Comparison of ENCODE assay signal across 11 cellular contexts in genomic region chr1:228275154-228275434, GRCh38.
DNase-seq lines count a peak whose midpoint lies in the region; ATAC-seq lines count a peak whose summit lies in the region.
"Had no signal": no experiment of that assay in that cellular context is flagged by ENCODE, and none has a peak within 500 bp of the region (broad histone marks: within the 10 kb centered on the region; RNA-seq: fewer than 3 reads in every experiment).

No MANE protein-coding gene starts in this region.

- no peaks in the 10 kb centered on the region for H3K36me3 Mint-ChIP-seq in stimulated activated naive CD8-positive, alpha-beta T cell treated with anti-CD3 and anti-CD28 coated beads, Interleukin-15, Interleukin-2, amounts not matched to agents 100 ng/mL and 50 ng/mL, for 24 hours (ENCODE audit: low read depth)
- no peaks in the 10 kb centered on the region for H3K36me3 Mint-ChIP-seq in dendritic cell treated with granulocyte-macrophage colony-stimulating factor and Interleukin-4, amounts not matched to agents 40 ng/mL and 50 ng/mL, for 4 days (ENCODE audit: low read depth)
- H3K36me3 Mint-ChIP-seq in naive B cell = no peaks in the 10 kb centered on the region

- intact Hi-C loops in dendritic cell treated with granulocyte-macrophage colony-stimulating factor and Interleukin-4, amounts not matched to agents 40 ng/mL and 50 ng/mL, for 4 days (cut with micrococcal nuclease) = no loop called here

- no peak overlapping the region for H3K27ac Mint-ChIP-seq in stimulated activated naive CD8-positive, alpha-beta T cell treated with anti-CD3 and anti-CD28 coated beads, Interleukin-15, Interleukin-2, amounts not matched to agents 100 ng/mL and 50 ng/mL, for 24 hours
- H3K27ac Mint-ChIP-seq in dendritic cell treated with granulocyte-macrophage colony-stimulating factor and Interleukin-4, amounts not matched to agents 40 ng/mL and 50 ng/mL, for 4 days = peak overlapping the region; percentile 61
- H3K27ac Mint-ChIP-seq in naive B cell = peak overlapping the region in 4 of 6 donors; percentile 61 to 96 (median 70)

- no peak for DNase-seq in stimulated activated naive CD8-positive, alpha-beta T cell treated with anti-CD3 and anti-CD28 coated beads, Interleukin-15, Interleukin-2, amounts not matched to agents 100 U/mL and 50 U/mL, for 24 hours
- no peak for DNase-seq in naive B cell
- DNase-seq: cerebellar nuclear complex, DND-41, PC-9 had no signal

- peaks cover 7% of the 10 kb centered on the region for H3K4me1 Mint-ChIP-seq in stimulated activated naive CD8-positive, alpha-beta T cell treated with anti-CD3 and anti-CD28 coated beads, Interleukin-15, Interleukin-2, amounts not matched to agents 100 ng/mL and 50 ng/mL, for 24 hours (ENCODE audit: low read depth)
- H3K4me1 Mint-ChIP-seq in dendritic cell treated with granulocyte-macrophage colony-stimulating factor and Interleukin-4, amounts not matched to agents 40 ng/mL and 50 ng/mL, for 4 days (ENCODE audit: low read depth) = peaks cover 11% of the 10 kb centered on the region
- H3K4me1 Mint-ChIP-seq in naive B cell = peaks cover 12 to 28% (median 19%) of the 10 kb centered on the region in 3 donors

- H3K27me3 Mint-ChIP-seq in stimulated activated naive CD8-positive, alpha-beta T cell treated with anti-CD3 and anti-CD28 coated beads, Interleukin-15, Interleukin-2, amounts not matched to agents 100 ng/mL and 50 ng/mL, for 24 hours = no peaks in the 10 kb centered on the region
- peaks cover 13% of the 10 kb centered on the region for H3K27me3 Mint-ChIP-seq in dendritic cell treated with granulocyte-macrophage colony-stimulating factor and Interleukin-4, amounts not matched to agents 40 ng/mL and 50 ng/mL, for 4 days
- H3K27me3 Mint-ChIP-seq in naive B cell = no peaks in the 10 kb centered on the region

- peak overlapping the region; percentile 72 for H3K4me3 Mint-ChIP-seq in stimulated activated naive CD8-positive, alpha-beta T cell treated with anti-CD3 and anti-CD28 coated beads, Interleukin-15, Interleukin-2, amounts not matched to agents 100 ng/mL and 50 ng/mL, for 24 hours
- peak overlapping the region; percentile 79 for H3K4me3 Mint-ChIP-seq in dendritic cell treated with granulocyte-macrophage colony-stimulating factor and Interleukin-4, amounts not matched to agents 40 ng/mL and 50 ng/mL, for 4 days
- H3K4me3 Mint-ChIP-seq in naive B cell = peak overlapping the region; percentile 81 to 91 (median 85)

- no peaks in the 10 kb centered on the region for H3K9me3 Mint-ChIP-seq in stimulated activated naive CD8-positive, alpha-beta T cell treated with anti-CD3 and anti-CD28 coated beads, Interleukin-15, Interleukin-2, amounts not matched to agents 100 ng/mL and 50 ng/mL, for 24 hours
- no peaks in the 10 kb centered on the region for H3K9me3 Mint-ChIP-seq in dendritic cell treated with granulocyte-macrophage colony-stimulating factor and Interleukin-4, amounts not matched to agents 40 ng/mL and 50 ng/mL, for 4 days
- H3K9me3 Mint-ChIP-seq in naive B cell = no peaks in the 10 kb centered on the region

- ATAC-seq in stimulated activated naive CD8-positive, alpha-beta T cell treated with anti-CD3 and anti-CD28 coated beads, Interleukin-15, Interleukin-2, amounts not matched to agents 100 U/mL and 50 U/mL, for 24 hours = no peak
- ATAC-seq in naive B cell (ENCODE audit: low read depth in 2 of 2) (peak in 1 of 2 donors; percentile 15), HG02588 (IDR thresholded peaks at IDR 0.05; ENCODE audit: unreplicated experiment) (no peak), GM19324 (IDR thresholded peaks at IDR 0.05; ENCODE audit: low FRiP score, unreplicated experiment) (no peak), GM21786 (IDR thresholded peaks at IDR 0.05; ENCODE audit: unreplicated experiment) (no peak), GM18867 (IDR thresholded peaks at IDR 0.05; ENCODE audit: unreplicated experiment) (no peak)
